1 cellular context compared by ENCODE assay signal in genomic region chr10:102463983-102464382, GRCh38.
TF ChIP-seq lines count a peak whose summit lies in the region.

No MANE protein-coding gene starts in this region.

TF ChIP-seq in GM12878, 131 proteins besides CTCF, POLR2A, EP300 and RAD21:
- TF ChIP-seq MYC (IDR thresholded peaks at IDR 0.05; ENCODE audit: insufficient read depth, insufficient read length, insufficient replicate concordance, low read length, severe bottlenecking) (no peak), E4F1 (IDR thresholded peaks at IDR 0.05; ENCODE audit: borderline replicate concordance, partially characterized antibody) (no peak), TCF3 (IDR thresholded peaks at IDR 0.05; ENCODE audit: borderline replicate concordance, insufficient read depth, low read depth, low read length) (no peak), GATAD2B (conservative IDR thresholded peaks at IDR 0.05; ENCODE audit: low read depth) (no peak), SUZ12 (IDR thresholded peaks at IDR 0.05; ENCODE audit: unreplicated experiment) (no peak), POU2F2 (IDR thresholded peaks at IDR 0.05; ENCODE audit: borderline replicate concordance, low read depth, low read length) (no peak), ZZZ3 (IDR thresholded peaks at IDR 0.05; ENCODE audit: control insufficient read depth, insufficient read length, low read depth) (no peak)
